Comparison of ENCODE assay signal across 14 cellular contexts in genomic region chr7:116565981-116566380, GRCh38. TPM values are rescaled to one million over a fixed set of nuclear protein-coding genes. Genes with fewer than 3 reads are reported as not detected.
DNase-seq lines count a peak whose midpoint lies in the region; ATAC-seq and TF ChIP-seq lines count a peak whose summit lies in the region.
"Had no signal": no experiment of that assay in that cellular context is flagged by ENCODE, and none has a peak within 500 bp of the region (broad histone marks: within the 10 kb centered on the region; RNA-seq: fewer than 3 reads in every experiment).

No MANE protein-coding gene starts in this region.

- no peak for TF ChIP-seq EP300 in SK-N-SH (IDR thresholded peaks at IDR 0.05; ENCODE audit: borderline replicate concordance in 1 of 2, low read depth in 1 of 2, low read length in 1 of 2)

- H3K9ac ChIP-seq in SK-N-SH (no peak overlapping the region; the same call in 1 of the 2 replicates), mesenchymal stem cell (ENCODE audit: low read length) (peak overlapping the region; percentile 24), skeletal muscle satellite cell (ENCODE audit: low read depth, low read length) (peak overlapping the region; percentile 57)

- peak overlapping the region; percentile 63 for H3K4me2 ChIP-seq in SK-N-SH
- H3K4me2 ChIP-seq in mesenchymal stem cell (ENCODE audit: low read length, poor library complexity, severe bottlenecking): no peak overlapping the region
- peak overlapping the region; percentile 48 for H3K4me2 ChIP-seq in skeletal muscle satellite cell (ENCODE audit: low read length)

- H2AFZ ChIP-seq in SK-N-SH (ENCODE audit: low read depth) (peak overlapping the region; percentile 42; the same call in 1 of the 2 replicates), mesenchymal stem cell (ENCODE audit: low read depth, low read length) (no peak overlapping the region)

- H3K79me1 ChIP-seq in mesenchymal stem cell (replicated peaks; ENCODE audit: low read length, poor library complexity, severe bottlenecking): no peaks in the 10 kb centered on the region

- intact Hi-C loops in left colon (cut with DNase I, micrococcal nuclease): no loop called here

- no peak overlapping the region for H3K18ac ChIP-seq in mesenchymal stem cell (ENCODE audit: low read depth in 1 of 2, low read length in 2 of 2)

- H3K36me3 ChIP-seq in SK-N-SH (replicated peaks in 1 of 2; ENCODE audit: control insufficient read depth in 1 of 2, insufficient read depth in 2 of 2, low read length in 1 of 2): peaks cover 0 to 5% of the 10 kb centered on the region in 2 experiments
- H3K36me3 ChIP-seq in mesenchymal stem cell (ENCODE audit: control insufficient read depth in 1 of 2, insufficient read depth in 2 of 2, low read depth in 1 of 2, low read length in 2 of 2): peaks cover 0 to 5% of the 10 kb centered on the region in 2 experiments
- H3K36me3 ChIP-seq in skeletal muscle satellite cell (ENCODE audit: insufficient read depth, low read length): peaks cover 9% of the 10 kb centered on the region
- H3K36me3 ChIP-seq: BE2C had no signal

- no peaks in the 10 kb centered on the region for H3K9me3 ChIP-seq in SK-N-SH
- no peaks in the 10 kb centered on the region for H3K9me3 ChIP-seq in mesenchymal stem cell (ENCODE audit: control insufficient read depth, low read length)
- H3K9me3 ChIP-seq in skeletal muscle satellite cell (replicated peaks; ENCODE audit: low read length): no peaks in the 10 kb centered on the region
- H3K9me3 ChIP-seq: BE2C had no signal

- H3K4me1 Mint-ChIP-seq in HFFc6 (ENCODE audit: low read depth): peaks cover 85% of the 10 kb centered on the region
- H3K4me1 Mint-ChIP-seq: CD4-positive, alpha-beta memory T cell had no signal

- H3K4me1 ChIP-seq in SK-N-SH (ENCODE audit: control insufficient read depth in 1 of 2, insufficient read depth in 2 of 2, low read depth in 1 of 2, low read length in 1 of 2): peaks cover 0 to 43% of the 10 kb centered on the region in 2 experiments; a peak in 3 of 4 replicates
- no peaks in the 10 kb centered on the region for H3K4me1 ChIP-seq in mesenchymal stem cell (ENCODE audit: control insufficient read depth, insufficient read depth, low read depth, low read length)
- H3K4me1 ChIP-seq in skeletal muscle satellite cell (ENCODE audit: control insufficient read depth, insufficient read depth, low read length): peaks cover 56% of the 10 kb centered on the region
- H3K4me1 ChIP-seq: BE2C had no signal

- H3K36me3 Mint-ChIP-seq in HFFc6 (ENCODE audit: low read depth): peaks cover 15% of the 10 kb centered on the region
- H3K36me3 Mint-ChIP-seq: CD4-positive, alpha-beta memory T cell; IgD-negative memory B cell had no signal

- H3F3A ChIP-seq in SK-N-SH (replicated peaks; ENCODE audit: insufficient read depth): peaks cover 91% of the 10 kb centered on the region

- H4K91ac ChIP-seq in mesenchymal stem cell (ENCODE audit: low read length): no peak overlapping the region

- H4K20me1 ChIP-seq in SK-N-SH (ENCODE audit: insufficient read depth): no peaks in the 10 kb centered on the region

- 18% methylated on average over 1 of the region's 1 CpG for whole genome bisulfite sequencing in SK-N-SH (ENCODE audit: low lambda C conversion rate)
- WGBS in mesenchymal stem cell: no CpG with 5 or more reads among the region's 1 CpG

- H2BK12ac ChIP-seq in mesenchymal stem cell (ENCODE audit: low read length in 2 of 2): no peak overlapping the region

- H4K8ac ChIP-seq in mesenchymal stem cell (ENCODE audit: low read length): no peak overlapping the region

- H3K27ac ChIP-seq in SK-N-SH (ENCODE audit: low read depth in 2 of 2, low read length in 1 of 2) (peak overlapping the region; percentile 26 to 99; a peak in 3 of 4 replicates), mesenchymal stem cell (ENCODE audit: low read length, poor library complexity, severe bottlenecking) (no peak overlapping the region)
- H3K27ac ChIP-seq: C4-2B had no signal

- no peak overlapping the region for H3K4ac ChIP-seq in mesenchymal stem cell (ENCODE audit: low read depth in 1 of 2, low read length in 2 of 2)

- H2BK120ac ChIP-seq in mesenchymal stem cell (ENCODE audit: low read depth, low read length): no peak overlapping the region

- DNase-seq in HFFc6 (no peak), SK-N-SH (no peak), mesenchymal stem cell (no peak), left colon (no peak), NCI-H2081 (lab: John Stamatoyannopoulos, UW) (no peak), GOT3 (lab: John Stamatoyannopoulos, UW) (no peak)
- DNase-seq: BE2C; CD4-positive, alpha-beta memory T cell; DND-41; GF-D8; H7 had no signal

- H3K4me3 ChIP-seq in SK-N-SH (ENCODE audit: low read depth in 2 of 2, low read length in 1 of 2) (peak overlapping the region in 1 of 2 experiments; percentile 1; a peak in 2 of 4 replicates), mesenchymal stem cell (ENCODE audit: insufficient read depth in 1 of 2, low read depth in 1 of 2, low read length in 2 of 2) (no peak overlapping the region), skeletal muscle satellite cell (ENCODE audit: low read length) (peak overlapping the region; percentile 32)

- H3K27me3 Mint-ChIP-seq in HFFc6 (ENCODE audit: insufficient read depth): peaks cover 7% of the 10 kb centered on the region

- no peak for TF ChIP-seq CTCF in HFFc6 (IDR thresholded peaks at IDR 0.05)
- TF ChIP-seq CTCF in SK-N-SH (IDR thresholded peaks at IDR 0.05): no peak

- no peak for TF ChIP-seq RAD21 in SK-N-SH (IDR thresholded peaks at IDR 0.05; ENCODE audit: low read length)

- H3K4me3 Mint-ChIP-seq in HFFc6: no peak overlapping the region
- H3K4me3 Mint-ChIP-seq: CD4-positive, alpha-beta memory T cell; IgD-negative memory B cell had no signal

- no peak overlapping the region for H2AK5ac ChIP-seq in mesenchymal stem cell (ENCODE audit: low read length, severe bottlenecking)

- H3K27me3 ChIP-seq in SK-N-SH (ENCODE audit: insufficient read depth) (no peaks in the 10 kb centered on the region), mesenchymal stem cell (ENCODE audit: control insufficient read depth in 1 of 2, insufficient read depth in 1 of 2, low read length in 2 of 2) (no peaks in the 10 kb centered on the region), skeletal muscle satellite cell (ENCODE audit: control insufficient read depth, insufficient read depth, low read length) (no peaks in the 10 kb centered on the region)
- H3K27me3 ChIP-seq: BE2C had no signal

- no peak overlapping the region for H2BK5ac ChIP-seq in mesenchymal stem cell (ENCODE audit: low read depth, low read length, poor library complexity, severe bottlenecking)

- CTCF ChIA-PET in SK-N-SH (lab: Yijun Ruan, JAX): interaction anchor here (0.7 to 1.2 kb wide), 3 partner anchors 11 to 427 kb away, joined by 3 to 4 read pairs (median 3); no protein-coding TSS in a partner anchor

- POLR2A ChIA-PET in SK-N-SH (lab: Yijun Ruan, JAX): no interaction called here

- H3K79me2 ChIP-seq in SK-N-SH (ENCODE audit: insufficient read depth): no peaks in the 10 kb centered on the region

- H3K9me3 Mint-ChIP-seq in HFFc6: no peaks in the 10 kb centered on the region

- no peaks in the 10 kb centered on the region for H3K9me2 ChIP-seq in SK-N-SH

- no peak overlapping the region for H2BK15ac ChIP-seq in mesenchymal stem cell (ENCODE audit: low read depth, poor library complexity, severe bottlenecking)

- no peak overlapping the region for H3K23ac ChIP-seq in mesenchymal stem cell (ENCODE audit: low read length in 2 of 2)

- H3K27ac Mint-ChIP-seq in HFFc6: peak overlapping the region; percentile 47
- H3K27ac Mint-ChIP-seq: CD4-positive, alpha-beta memory T cell; IgD-negative memory B cell had no signal

- ATAC-seq in left colon: no peak

- no peak overlapping the region for H3K14ac ChIP-seq in mesenchymal stem cell (ENCODE audit: low read length in 2 of 2)

TF ChIP-seq in SK-N-SH, 30 proteins besides CTCF, POLR2A, EP300 and RAD21 (continues in another document):
- TF ChIP-seq SIN3A (IDR thresholded peaks at IDR 0.05; ENCODE audit: borderline replicate concordance, low read depth, low read length): no peak
- no peak for TF ChIP-seq JUND (IDR thresholded peaks at IDR 0.05)
- TF ChIP-seq CHD2 (IDR thresholded peaks at IDR 0.05; ENCODE audit: low read length, partially characterized antibody): no peak
- no peak for TF ChIP-seq FOXM1 (IDR thresholded peaks at IDR 0.05; ENCODE audit: low read depth)
- TF ChIP-seq USF2 (IDR thresholded peaks at IDR 0.05; ENCODE audit: borderline replicate concordance, low read depth, low read length): no peak

RNA-seq across cellular contexts. Expression of gene CAV1, which starts 41.1 kb away (rescaled TPM):
- 1,000 to 10,000 TPM in 5 of 6 experiments, 100 to 1,000 TPM in 1; 938 to 1,171 (median 1,076) TPM for total RNA-seq in HFFc6 (2021; fragmentation: NEBNext Ultra II Directional; extraction: Animal tissue kit (Norgen Biotek cat#: 25700))
- 968 and 1,061 TPM in 2 replicates for polyA plus RNA-seq in SK-N-SH (2012; rRNA removed)
- 882 and 1,015 TPM in 2 replicates for polyA plus RNA-seq in SK-N-SH (2012; cell fraction: cytosol; rRNA removed)
- 515 and 554 TPM in 2 replicates for polyA plus RNA-seq in SK-N-SH (2012; cell fraction: nucleus; rRNA removed)
- 281 TPM for polyA plus RNA-seq in mesenchymal stem cell (2013, experiment 1 of 2)
- 300 TPM for polyA plus RNA-seq in mesenchymal stem cell (2013, experiment 2 of 2)
- total RNA-seq in skeletal muscle satellite cell (2012; rRNA removed): 1,125 and 1,633 TPM in 2 replicates
- 10 to 100 TPM; 15.7 to 74.1 TPM for total RNA-seq in left colon
- total RNA-seq: CD4-positive, alpha-beta memory T cell had no signal
- polyA plus RNA-seq: CD4-positive, alpha-beta memory T cell had no signal

Comparison
In these comparisons a context has a peak if more than half of its experiments do, and no peak if none do; other contexts are left out.
1. RNA of gene CAV1, which starts 41.1 kb away (total RNA-seq): 938 to 1,171 TPM in HFFc6; 15.7 to 74.1 TPM in left colon; every median in the first group is over 10 times any median in the second.